16 cellular contexts compared by ENCODE assay signal in genomic region chr11:85779956-85780640, GRCh38. TPM values are rescaled to one million over a fixed set of nuclear protein-coding genes. Genes with fewer than 3 reads are reported as not detected.
A peak's percentile ranks its signal among the peaks of the same experiment; 100 is the strongest.
DNase-seq lines count a peak whose midpoint lies in the region; ATAC-seq and TF ChIP-seq lines count a peak whose summit lies in the region.
"Had no signal": no experiment of that assay in that cellular context is flagged by ENCODE, and none has a peak within 500 bp of the region (broad histone marks: within the 10 kb centered on the region; RNA-seq: fewer than 3 reads in every experiment).

No MANE protein-coding gene starts in this region.

- H3K36me3 ChIP-seq in colonic mucosa, result no peaks in the 10 kb centered on the region
- H3K36me3 ChIP-seq in neural progenitor cell, result no peaks in the 10 kb centered on the region
- H3K36me3 ChIP-seq: pancreas, tibial nerve had no signal

- no peak for TF ChIP-seq CTCF in colonic mucosa (IDR thresholded peaks at IDR 0.05)
- TF ChIP-seq CTCF in neural progenitor cell (IDR thresholded peaks at IDR 0.05), result no peak

- peaks cover 4% of the 10 kb centered on the region for H3K9me3 Mint-ChIP-seq in neural progenitor cell

- H3K27ac ChIP-seq in colonic mucosa (peak overlapping the region; percentile 62), neural progenitor cell (no peak overlapping the region)
- H3K27ac ChIP-seq: pancreas, tibial nerve had no signal

- H3K9ac ChIP-seq in colonic mucosa (ENCODE audit: low read depth in 2 of 2, low read length in 2 of 2) (no peak overlapping the region), neural progenitor cell (no peak overlapping the region)

- DNase-seq in EH (ENCODE audit: low read depth), result peak; percentile 85
- DNase-seq in NCI-H226, result peak; percentile 30
- no peak for DNase-seq in colonic mucosa
- DNase-seq in neural progenitor cell (ENCODE audit: low spot score), result peak; percentile 32
- DNase-seq in left ventricle myocardium superior, result no peak
- DNase-seq in HPDE6-E6E7 (ENCODE audit: extremely low spot score), result no peak
- DNase-seq in C1 segment of cervical spinal cord (lab: John Stamatoyannopoulos, UW), result no peak
- DNase-seq: activated CD4-positive, alpha-beta T cell treated with anti-CD3 and anti-CD28 coated beads for 1 hour; activated CD8-positive, alpha-beta memory T cell treated with anti-CD3 and anti-CD28 coated beads, Interleukin-2, amount 50 U/mL, for 48 hours; activated naive CD8-positive, alpha-beta T cell treated with anti-CD3 and anti-CD28 coated beads, Interleukin-2, amount 10 ng/mL, durations not matched to agents 7 days and 5 days; effector CD8-positive, alpha-beta T cell; NCI-H1417 treated with DMSO at 0.1 percent for 48 hours; NCI-H2171 treated with DMSO at 0.1 percent for 48 hours; pancreas; Right ventricle myocardium superior had no signal

- H3K4me3 ChIP-seq in colonic mucosa (no peak overlapping the region), neural progenitor cell (no peak overlapping the region)
- H3K4me3 ChIP-seq: pancreas, tibial nerve had no signal

- H2AFZ ChIP-seq in neural progenitor cell (replicated peaks), result no peak overlapping the region

- no peak overlapping the region for H3K27ac Mint-ChIP-seq in neural progenitor cell
- H3K27ac Mint-ChIP-seq: activated naive CD8-positive, alpha-beta T cell treated with anti-CD3 and anti-CD28 coated beads, Interleukin-2, amount 10 ng/mL, durations not matched to agents 7 days and 5 days had no signal

- H3K79me2 ChIP-seq in neural progenitor cell (ENCODE audit: low read depth), result no peaks in the 10 kb centered on the region

- H3K36me3 Mint-ChIP-seq in neural progenitor cell, result peaks cover 2% of the 10 kb centered on the region

- ATAC-seq in left ventricle myocardium superior, result no peak
- ATAC-seq: pancreas had no signal

- H3K4me3 Mint-ChIP-seq in neural progenitor cell, result no peak overlapping the region
- H3K4me3 Mint-ChIP-seq: activated naive CD8-positive, alpha-beta T cell treated with anti-CD3 and anti-CD28 coated beads, Interleukin-2, amount 10 ng/mL, durations not matched to agents 7 days and 5 days had no signal

- H3K27me3 Mint-ChIP-seq in neural progenitor cell (ENCODE audit: insufficient read depth, low read depth), result peaks cover 2% of the 10 kb centered on the region
- H3K27me3 Mint-ChIP-seq: activated naive CD8-positive, alpha-beta T cell treated with anti-CD3 and anti-CD28 coated beads, Interleukin-2, amount 10 ng/mL, durations not matched to agents 7 days and 5 days had no signal

- H3K27me3 ChIP-seq in colonic mucosa, result no peaks in the 10 kb centered on the region
- H3K27me3 ChIP-seq in neural progenitor cell, result no peaks in the 10 kb centered on the region
- H3K27me3 ChIP-seq: pancreas, tibial nerve had no signal

- peaks cover 8% of the 10 kb centered on the region for H3K4me1 ChIP-seq in colonic mucosa
- H3K4me1 ChIP-seq in neural progenitor cell, result peaks cover 17% of the 10 kb centered on the region
- H3K4me1 ChIP-seq: pancreas, tibial nerve had no signal

- no peaks in the 10 kb centered on the region for H4K20me1 ChIP-seq in neural progenitor cell (ENCODE audit: low read depth)

- H3K9me3 ChIP-seq in colonic mucosa (no peaks in the 10 kb centered on the region), neural progenitor cell (ENCODE audit: low read depth) (no peaks in the 10 kb centered on the region)
- H3K9me3 ChIP-seq: pancreas had no signal

- peaks cover 14% of the 10 kb centered on the region for H3K4me1 Mint-ChIP-seq in neural progenitor cell

- intact Hi-C loops in colonic mucosa (cut with DNase I), result no loop called here
- intact Hi-C loops in left ventricle myocardium superior (cut with micrococcal nuclease), result no loop called here

- H3K4me2 ChIP-seq in neural progenitor cell, result peak overlapping the region; percentile 33

- H3F3A ChIP-seq in neural progenitor cell (ENCODE audit: low read depth), result no peaks in the 10 kb centered on the region

RNA-seq across cellular contexts. Expression of gene SYTL2, which starts 30.8 kb away (rescaled TPM):
- total RNA-seq in colonic mucosa, result 100 to 1,000 TPM; 168 to 170 TPM
- 26.4 and 34.1 TPM in 2 replicates for total RNA-seq in neural progenitor cell (ENCODE audit: low replicate concordance)
- 2.8 TPM for total RNA-seq in left ventricle myocardium superior

Comparison
In these comparisons a context has a peak if more than half of its experiments do, and no peak if none do; other contexts are left out.
1. DNase-seq: peak in EH (single experiment), NCI-H226 (single experiment) and neural progenitor cell (single experiment); none in colonic mucosa (single experiment), left ventricle myocardium superior (single experiment), HPDE6-E6E7 (single experiment) and C1 segment of cervical spinal cord (0 of 14).